8 cellular contexts compared by ENCODE assay signal in genomic region chr19:55179570-55180484, GRCh38.
A peak's percentile ranks its signal among the peaks of the same experiment; 100 is the strongest.
DNase-seq lines count a peak whose midpoint lies in the region; ATAC-seq and TF ChIP-seq lines count a peak whose summit lies in the region.

Gene SYT5 (minus strand): TSS chr19:55180289. CDS start chr19:55179041, 1,248 bp downstream.

- no peak for TF ChIP-seq CTCF in AG10803 (conservative IDR thresholded peaks at IDR 0.05; ENCODE audit: low read length)
- TF ChIP-seq CTCF in HFF-Myc (IDR thresholded peaks at IDR 0.05; ENCODE audit: low read depth, low read length, missing control alignments): no peak

- H3K36me3 ChIP-seq in iPS-15b (ENCODE audit: control insufficient read depth, insufficient read depth, low read length): no peaks in the 10 kb centered on the region

- no peak within 1 kb of the TSS for H3K9ac ChIP-seq in iPS-15b (ENCODE audit: low read depth, low read length)

- no peak for ATAC-seq in HG02870 (IDR thresholded peaks at IDR 0.05; ENCODE audit: unreplicated experiment)

- peaks cover 4% of the 10 kb centered on the region for H3K4me1 ChIP-seq in iPS-15b (ENCODE audit: control insufficient read depth, insufficient read depth, low read length)

- no peaks in the 10 kb centered on the region for H3K9me3 ChIP-seq in iPS-15b (ENCODE audit: control insufficient read depth, insufficient read depth, low read length)

- H3K27ac ChIP-seq in angular gyrus (ENCODE audit: low read depth, low read length): peak within 1 kb of the TSS; percentile 77

- DNase-seq in AG10803 (ENCODE audit: low read depth): no peak
- DNase-seq in HFF-Myc (ENCODE audit: extremely low read depth, low read depth): no peak
- DNase-seq in T-helper 1 cell: peak in 3 of 5 donors; percentile 29 to 60 (median 47)
- DNase-seq in stimulated activated CD4-positive, alpha-beta T cell treated with anti-CD3 and anti-CD28 coated beads, Interleukin-15, amount 100 ng/mL, for 24 hours: peak; percentile 69
- DNase-seq in NCI-H446 treated with DMSO at 0.1 percent for 48 hours (lab: John Stamatoyannopoulos, UW): no peak

- H3K4me3 ChIP-seq in AG10803 (ENCODE audit: low read length) (peak within 1 kb of the TSS; percentile 47), HFF-Myc (replicated peaks; ENCODE audit: low read depth, low read length) (peak within 1 kb of the TSS; percentile 15), iPS-15b (ENCODE audit: low read depth, low read length) (peak within 1 kb of the TSS; percentile 80)

- H3K27me3 ChIP-seq in iPS-15b (ENCODE audit: control insufficient read depth, insufficient read depth, low read length): peaks cover 37% of the 10 kb centered on the region

Comparison
In these comparisons a context has a peak if more than half of its experiments do, and no peak if none do; other contexts are left out.
1. DNase-seq: peak in T-helper 1 cell (3 of 5) and stimulated activated CD4-positive, alpha-beta T cell treated with anti-CD3 and anti-CD28 coated beads, Interleukin-15, amount 100 ng/mL, for 24 hours (single experiment); none in AG10803 (single experiment), HFF-Myc (single experiment) and NCI-H446 treated with DMSO at 0.1 percent for 48 hours (single experiment).
2. H3K4me3 ChIP-seq: peak in every context shown above with its lines; median percentile 80 in iPS-15b; 47 in AG10803; 15 in HFF-Myc.